Comparison of ENCODE assay signal across 17 cellular contexts in genomic region chr18:8776544-8776943, GRCh38.
DNase-seq lines count a peak whose midpoint lies in the region; ATAC-seq and TF ChIP-seq lines count a peak whose summit lies in the region.
"Had no signal": no experiment of that assay in that cellular context is flagged by ENCODE, and none has a peak within 500 bp of the region (broad histone marks: within the 10 kb centered on the region; RNA-seq: fewer than 3 reads in every experiment).

No MANE protein-coding gene starts in this region.

- H4K20me1 ChIP-seq in osteoblast (ENCODE audit: insufficient read depth, low read length), result peaks cover 3% of the 10 kb centered on the region

- H3K4me3 ChIP-seq in HEK293 (ENCODE audit: low read depth, low read length) (no peak overlapping the region), osteoblast (ENCODE audit: insufficient read depth, low read length) (no peak overlapping the region)

- H3K4me2 ChIP-seq in osteoblast (ENCODE audit: insufficient read depth, low read length), result no peak overlapping the region

- ATAC-seq in GM21515 (IDR thresholded peaks at IDR 0.05; ENCODE audit: unreplicated experiment), result no peak
- ATAC-seq: CD8-positive, alpha-beta T cell had no signal

- CTCF ChIA-PET in HEK293 (lab: Yijun Ruan, JAX), result interaction anchor here (0.6 to 1.6 kb wide), 3 partner anchors 124 to 437 kb away, joined by 3 to 6 read pairs (median 4); no protein-coding TSS in a partner anchor

- H3K27me3 ChIP-seq in osteoblast (ENCODE audit: insufficient read depth, low read length), result no peaks in the 10 kb centered on the region

- H3K27ac ChIP-seq in HEK293 (ENCODE audit: extremely low read depth, low read depth, low read length), result no peak overlapping the region
- no peak overlapping the region for H3K27ac ChIP-seq in osteoblast (ENCODE audit: low read depth, low read length)
- H3K27ac ChIP-seq: HL-60 had no signal

- H3K36me3 Mint-ChIP-seq in brain, result peaks cover 24% of the 10 kb centered on the region
- H3K36me3 Mint-ChIP-seq: CD8-positive, alpha-beta T cell had no signal

- H3K27ac Mint-ChIP-seq in brain, result peak overlapping the region in 4 of 5 experiments; percentile 42 to 90 (median 66)
- H3K27ac Mint-ChIP-seq: CD8-positive, alpha-beta T cell had no signal

- POLR2A ChIA-PET in HEK293 (lab: Yijun Ruan, JAX), result no interaction called here

- no peaks in the 10 kb centered on the region for H3K27me3 Mint-ChIP-seq in brain

- H3K9me3 ChIP-seq in HEK293 (ENCODE audit: control insufficient read depth, insufficient read depth, low read depth, low read length), result no peaks in the 10 kb centered on the region
- no peaks in the 10 kb centered on the region for H3K9me3 ChIP-seq in osteoblast (ENCODE audit: low read depth, low read length)

- H3K4me1 Mint-ChIP-seq in brain, result peaks cover 75% of the 10 kb centered on the region

- peak overlapping the region in 1 of 5 experiments; percentile 18 for H3K4me3 Mint-ChIP-seq in brain
- H3K4me3 Mint-ChIP-seq: CD8-positive, alpha-beta T cell had no signal

- H3K79me2 ChIP-seq in osteoblast (ENCODE audit: insufficient read depth, low read length), result peaks cover 7% of the 10 kb centered on the region

- H3K9me3 Mint-ChIP-seq in brain, result no peaks in the 10 kb centered on the region
- H3K9me3 Mint-ChIP-seq: CD8-positive, alpha-beta T cell had no signal

- peaks cover 4% of the 10 kb centered on the region for H3K4me1 ChIP-seq in HEK293 (ENCODE audit: control insufficient read depth, insufficient read depth, low read length)
- no peaks in the 10 kb centered on the region for H3K4me1 ChIP-seq in osteoblast (ENCODE audit: insufficient read depth, low read length)

- DNase-seq in osteoblast (ENCODE audit: insufficient read length, low spot score, missing footprints), result peak; percentile 22
- no peak for DNase-seq in activated CD4-positive, alpha-beta T cell treated with anti-CD3 and anti-CD28 coated beads, Interleukin-2, amount 50 U/mL, for 4 hours
- no peak for DNase-seq in SIG-M5 treated with dmso at 0.1 percent for 504 hours (lab: John Stamatoyannopoulos, UW; ENCODE audit: unreplicated experiment)
- no peak for DNase-seq in cerebellar nuclear complex (lab: John Stamatoyannopoulos, UW)
- DNase-seq: AML-193; C1 segment of cervical spinal cord; CD8-positive, alpha-beta T cell; COR-L47; DMS153; DMS79 treated with DMSO at 0.1 percent for 48 hours; EL; HCEC 1CT; KBM-7 had no signal

- H3K36me3 ChIP-seq in HEK293 (ENCODE audit: control insufficient read depth in 2 of 2, insufficient read depth in 1 of 2, low read length in 2 of 2) (peaks cover 0 to 9% of the 10 kb centered on the region in 2 experiments; a peak in 1 of 3 replicates), osteoblast (ENCODE audit: insufficient read depth, low read length) (peaks cover 17% of the 10 kb centered on the region)

- no peak overlapping the region for H2AFZ ChIP-seq in osteoblast (ENCODE audit: low read length)

- no peak for TF ChIP-seq CTCF in HEK293 (tag by site-specific recombination; IDR thresholded peaks at IDR 0.05)
- TF ChIP-seq CTCF in brain (conservative IDR thresholded peaks at IDR 0.05), result no peak
- TF ChIP-seq CTCF in osteoblast (IDR thresholded peaks at IDR 0.05; ENCODE audit: extremely low read depth, low read depth, low read length), result no peak

TF ChIP-seq in HEK293, 187 proteins besides CTCF, POLR2A, EP300 and RAD21 (continues in another document):
- TF ChIP-seq ZBTB26 (tag by site-specific recombination; optimal IDR thresholded peaks at IDR 0.05), result no peak
- TF ChIP-seq ZEB2 (tag by site-specific recombination; IDR thresholded peaks at IDR 0.05), result no peak
- no peak for TF ChIP-seq MEIS1 (CRISPR knock-in tag; IDR thresholded peaks at IDR 0.05; ENCODE audit: borderline replicate concordance)
- no peak for TF ChIP-seq ZNF239 (tag by site-specific recombination; IDR thresholded peaks at IDR 0.05)
- TF ChIP-seq ZNF19 (tag by site-specific recombination; IDR thresholded peaks at IDR 0.05; ENCODE audit: low read depth), result no peak
- peak; percentile 70 for TF ChIP-seq ZNF623 (tag by site-specific recombination; IDR thresholded peaks at IDR 0.05)
- no peak for TF ChIP-seq ZNF544 (tag by site-specific recombination; IDR thresholded peaks at IDR 0.05)
- TF ChIP-seq ZNF2 (tag by site-specific recombination; IDR thresholded peaks at IDR 0.05), result no peak
- TF ChIP-seq ZNF16 (tag by site-specific recombination; IDR thresholded peaks at IDR 0.05; ENCODE audit: low read depth), result no peak
- TF ChIP-seq ZNF555 (tag by site-specific recombination; conservative IDR thresholded peaks at IDR 0.05), result peak; percentile 74
- no peak for TF ChIP-seq BCL11B (tag by site-specific recombination; IDR thresholded peaks at IDR 0.05; ENCODE audit: low read depth)
- no peak for TF ChIP-seq OVOL3 (tag by site-specific recombination; IDR thresholded peaks at IDR 0.05)
- no peak for TF ChIP-seq TRIM28 (IDR thresholded peaks at IDR 0.05; ENCODE audit: borderline replicate concordance, low read length)
- no peak for TF ChIP-seq ZNF404 (tag by site-specific recombination; IDR thresholded peaks at IDR 0.05)
- no peak for TF ChIP-seq ZNF280D (tag by site-specific recombination; IDR thresholded peaks at IDR 0.05)
- no peak for TF ChIP-seq ZNF23 (tag by site-specific recombination; IDR thresholded peaks at IDR 0.05; ENCODE audit: borderline replicate concordance)
- no peak for TF ChIP-seq PBX3 (CRISPR knock-in tag; IDR thresholded peaks at IDR 0.05)
- TF ChIP-seq ZNF175 (tag by site-specific recombination; IDR thresholded peaks at IDR 0.05), result no peak
- peak; percentile 23; the same call in 1 of the 2 replicates for TF ChIP-seq TSHZ1 (tag by site-specific recombination; IDR thresholded peaks at IDR 0.05; ENCODE audit: borderline replicate concordance)
